Comparison of ENCODE assay signal across 7 cellular contexts in genomic region chr12:11765421-11765816, GRCh38.
DNase-seq lines count a peak whose midpoint lies in the region; ATAC-seq and TF ChIP-seq lines count a peak whose summit lies in the region.

No MANE protein-coding gene starts in this region.

- peak overlapping the region; percentile 56 for H3K9ac ChIP-seq in skeletal muscle satellite cell (ENCODE audit: low read depth, low read length)

- H3K4me1 ChIP-seq in skeletal muscle satellite cell (ENCODE audit: control insufficient read depth, insufficient read depth, low read length): peaks cover 40% of the 10 kb centered on the region

- intact Hi-C loops in dorsolateral prefrontal cortex (cut with DNase I): loop anchor here in 1 of 2 donors (10.0 kb wide), 1 partner anchor 111 kb away; no protein-coding TSS in a partner anchor

- TF ChIP-seq CTCF in dorsolateral prefrontal cortex (IDR thresholded peaks at IDR 0.05 in 54 of 56, conservative IDR thresholded peaks at IDR 0.05 in 2 of 56; ENCODE audit: low read depth in 1 of 56, partially characterized antibody in 56 of 56): no peak

- H3K36me3 ChIP-seq in KOPT-K1 (ENCODE audit: insufficient read depth, low read length) (no peaks in the 10 kb centered on the region), skeletal muscle satellite cell (ENCODE audit: insufficient read depth, low read length) (no peaks in the 10 kb centered on the region)

- H3K4me2 ChIP-seq in skeletal muscle satellite cell (ENCODE audit: low read length): peak overlapping the region; percentile 56

- peak overlapping the region in 3 of 59 donors; percentile 1 to 14 (median 5) for H3K4me3 ChIP-seq in dorsolateral prefrontal cortex
- peak overlapping the region; percentile 14 for H3K4me3 ChIP-seq in skeletal muscle satellite cell (ENCODE audit: low read length)

- H3K27me3 ChIP-seq in dorsolateral prefrontal cortex (no peaks in the 10 kb centered on the region), skeletal muscle satellite cell (ENCODE audit: control insufficient read depth, insufficient read depth, low read length) (no peaks in the 10 kb centered on the region)

- no peak for DNase-seq in dorsolateral prefrontal cortex
- no peak for DNase-seq in NCI-H2029 treated with DMSO at 0.1 percent for 48 hours (lab: John Stamatoyannopoulos, UW)
- no peak for DNase-seq in stimulated activated CD4-positive, alpha-beta T cell treated with anti-CD3 and anti-CD28 coated beads, Interleukin-2, amount 100 ng/mL, for 48 hours

- ATAC-seq in GM19351 (IDR thresholded peaks at IDR 0.05; ENCODE audit: unreplicated experiment) (peak; percentile 27), HG03175 (IDR thresholded peaks at IDR 0.05; ENCODE audit: unreplicated experiment) (no peak)

- H3K9me3 ChIP-seq in KOPT-K1 (ENCODE audit: insufficient read depth, low read length, poor library complexity, severe bottlenecking): no peaks in the 10 kb centered on the region
- no peaks in the 10 kb centered on the region for H3K9me3 ChIP-seq in skeletal muscle satellite cell (replicated peaks; ENCODE audit: low read length)

- H3K27ac ChIP-seq in KOPT-K1 (ENCODE audit: low read depth, low read length, poor library complexity, severe bottlenecking) (peak overlapping the region; percentile 95), dorsolateral prefrontal cortex (peak overlapping the region in 37 of 59 donors; percentile 2 to 84 (median 56))
